ENCODE assay signal across 1 cellular context in the genomic region with DNA sequence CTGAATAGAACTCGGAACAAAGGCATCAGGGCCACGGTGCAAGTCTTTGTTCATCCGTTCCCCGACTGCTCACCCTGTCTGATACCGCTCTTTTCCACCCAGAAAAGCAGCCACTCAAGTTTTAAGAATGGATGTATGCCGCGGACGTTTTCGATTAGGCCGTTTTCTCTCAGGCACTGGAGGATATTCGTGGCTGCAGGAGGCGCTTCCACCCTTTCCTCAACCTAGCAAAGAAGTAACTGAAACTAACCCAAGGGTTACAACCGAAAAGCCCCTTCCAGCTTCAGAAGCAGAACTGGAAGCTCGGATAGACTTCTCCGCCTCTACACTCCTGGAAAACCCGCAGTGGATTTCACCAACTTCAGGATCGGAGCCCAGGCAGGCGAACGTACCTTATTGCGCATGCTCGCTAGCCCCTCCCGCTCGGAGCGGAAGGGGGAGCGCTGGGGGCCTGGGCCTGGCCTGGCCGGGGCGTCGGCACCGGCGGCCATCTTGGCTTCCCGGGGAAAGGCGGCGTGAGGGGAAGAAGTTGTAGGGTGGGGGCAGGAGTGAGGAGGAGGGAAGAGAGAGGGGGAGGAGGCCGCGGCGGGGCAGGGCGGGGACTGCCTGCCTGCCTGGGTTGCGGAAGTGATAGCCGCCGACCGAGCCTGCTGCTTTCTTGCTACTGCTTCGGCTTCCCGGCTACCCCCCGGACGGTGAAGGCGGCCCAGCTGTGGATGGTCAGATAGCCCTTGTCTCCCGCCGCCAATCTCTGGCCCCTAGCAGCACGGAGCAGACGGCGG.
TF ChIP-seq lines count a peak whose summit lies in the region.

A gene (plus strand): TSS at position 619 of the 782 bp plus-strand sequence. CDS start 191 bp downstream, outside the sequence.

TF ChIP-seq in HepG2, 621 proteins besides CTCF, POLR2A, EP300 and RAD21 (continued from another document and continues in another):
- TF ChIP-seq, protein P1, sequence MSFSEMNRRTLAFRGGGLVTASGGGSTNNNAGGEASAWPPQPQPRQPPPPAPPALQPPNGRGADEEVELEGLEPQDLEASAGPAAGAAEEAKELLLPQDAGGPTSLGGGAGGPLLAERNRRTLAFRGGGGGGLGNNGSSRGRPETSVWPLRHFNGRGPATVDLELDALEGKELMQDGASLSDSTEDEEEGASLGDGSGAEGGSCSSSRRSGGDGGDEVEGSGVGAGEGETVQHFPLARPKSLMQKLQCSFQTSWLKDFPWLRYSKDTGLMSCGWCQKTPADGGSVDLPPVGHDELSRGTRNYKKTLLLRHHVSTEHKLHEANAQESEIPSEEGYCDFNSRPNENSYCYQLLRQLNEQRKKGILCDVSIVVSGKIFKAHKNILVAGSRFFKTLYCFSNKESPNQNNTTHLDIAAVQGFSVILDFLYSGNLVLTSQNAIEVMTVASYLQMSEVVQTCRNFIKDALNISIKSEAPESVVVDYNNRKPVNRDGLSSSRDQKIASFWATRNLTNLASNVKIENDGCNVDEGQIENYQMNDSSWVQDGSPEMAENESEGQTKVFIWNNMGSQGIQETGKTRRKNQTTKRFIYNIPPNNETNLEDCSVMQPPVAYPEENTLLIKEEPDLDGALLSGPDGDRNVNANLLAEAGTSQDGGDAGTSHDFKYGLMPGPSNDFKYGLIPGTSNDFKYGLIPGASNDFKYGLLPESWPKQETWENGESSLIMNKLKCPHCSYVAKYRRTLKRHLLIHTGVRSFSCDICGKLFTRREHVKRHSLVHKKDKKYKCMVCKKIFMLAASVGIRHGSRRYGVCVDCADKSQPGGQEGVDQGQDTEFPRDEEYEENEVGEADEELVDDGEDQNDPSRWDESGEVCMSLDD (CRISPR knock-in tag; IDR thresholded peaks at IDR 0.05; ENCODE audit: borderline replicate concordance): no peak
- TF ChIP-seq REPIN1 (CRISPR knock-in tag; IDR thresholded peaks at IDR 0.05; ENCODE audit: borderline replicate concordance, low read depth) (peak; percentile 97), RELA (CRISPR knock-in tag; IDR thresholded peaks at IDR 0.05) (peak; percentile 94; the same call in 1 of the 2 replicates), MEIS2 (CRISPR knock-in tag; IDR thresholded peaks at IDR 0.05) (peak; percentile 38; the same call in 1 of the 2 replicates), HMG20A (CRISPR knock-in tag; IDR thresholded peaks at IDR 0.05; ENCODE audit: borderline replicate concordance) (peak; percentile 63), SRSF1 (optimal IDR thresholded peaks at IDR 0.05; ENCODE audit: low read depth, low read length) (peak; percentile 94), IKZF4 (CRISPR knock-in tag; IDR thresholded peaks at IDR 0.05; ENCODE audit: borderline replicate concordance, low read depth, not compliant biosample characterization) (peak; percentile 69), MXI1 (IDR thresholded peaks at IDR 0.05; ENCODE audit: borderline replicate concordance, low read depth, low read length) (peak; percentile 66; the same call in 1 of the 3 replicates), SIX4 (CRISPR knock-in tag; IDR thresholded peaks at IDR 0.05) (peak; percentile 74), ATF7 (IDR thresholded peaks at IDR 0.05) (no peak), ATF7 (CRISPR knock-in tag; IDR thresholded peaks at IDR 0.05) (no peak), CCDC6 (CRISPR knock-in tag; IDR thresholded peaks at IDR 0.05) (peak; percentile 99), ZNF34 (CRISPR knock-in tag; IDR thresholded peaks at IDR 0.05; ENCODE audit: borderline replicate concordance) (no peak), AGO1 (IDR thresholded peaks at IDR 0.05; ENCODE audit: low read depth, low read length, poor library complexity, severe bottlenecking) (peak; percentile 12), NFE2 (CRISPR knock-in tag; IDR thresholded peaks at IDR 0.05) (no peak), SMARCE1 (IDR thresholded peaks at IDR 0.05; ENCODE audit: borderline replicate concordance) (no peak), ZNF790 (CRISPR knock-in tag; IDR thresholded peaks at IDR 0.05; ENCODE audit: borderline replicate concordance) (0 out of 2 replicates have a peak, but pooled peaks have one; percentile 61), ZSCAN31 (CRISPR knock-in tag; IDR thresholded peaks at IDR 0.05; ENCODE audit: low read depth) (0 out of 2 replicates have a peak, but pooled peaks have one; percentile 53), NR3C1 (CRISPR knock-in tag; IDR thresholded peaks at IDR 0.05) (no peak), GLI4 (CRISPR knock-in tag; IDR thresholded peaks at IDR 0.05; ENCODE audit: borderline replicate concordance) (no peak), HNRNPLL (IDR thresholded peaks at IDR 0.05; ENCODE audit: low read depth, low read length, poor library complexity, severe bottlenecking) (peak; percentile 81), PITX1 (CRISPR knock-in tag; IDR thresholded peaks at IDR 0.05) (peak; percentile 93), ZNF720 (CRISPR knock-in tag; IDR thresholded peaks at IDR 0.05) (no peak), RFX3 (CRISPR knock-in tag; IDR thresholded peaks at IDR 0.05) (no peak; the same call in 1 of the 2 replicates), NKX3-1 (CRISPR knock-in tag; IDR thresholded peaks at IDR 0.05) (peak; percentile 89; the same call in 1 of the 2 replicates), ZNF557 (CRISPR knock-in tag; IDR thresholded peaks at IDR 0.05) (no peak), RORA (CRISPR knock-in tag; IDR thresholded peaks at IDR 0.05) (no peak), CBFB (CRISPR knock-in tag; IDR thresholded peaks at IDR 0.05) (peak; percentile 86), CHD2 (IDR thresholded peaks at IDR 0.05; ENCODE audit: low read depth, low read length) (peak; percentile 51; the same call in 1 of the 2 replicates), HDAC1 (CRISPR knock-in tag; IDR thresholded peaks at IDR 0.05) (peak; percentile 61), CHCHD3 (CRISPR knock-in tag; IDR thresholded peaks at IDR 0.05) (no peak), ZNF674 (CRISPR knock-in tag; IDR thresholded peaks at IDR 0.05; ENCODE audit: low read depth) (peak; percentile 54; the same call in 1 of the 2 replicates), ZNF543 (CRISPR knock-in tag; IDR thresholded peaks at IDR 0.05) (no peak; the same call in 1 of the 2 replicates)
- TF ChIP-seq, protein P2, sequence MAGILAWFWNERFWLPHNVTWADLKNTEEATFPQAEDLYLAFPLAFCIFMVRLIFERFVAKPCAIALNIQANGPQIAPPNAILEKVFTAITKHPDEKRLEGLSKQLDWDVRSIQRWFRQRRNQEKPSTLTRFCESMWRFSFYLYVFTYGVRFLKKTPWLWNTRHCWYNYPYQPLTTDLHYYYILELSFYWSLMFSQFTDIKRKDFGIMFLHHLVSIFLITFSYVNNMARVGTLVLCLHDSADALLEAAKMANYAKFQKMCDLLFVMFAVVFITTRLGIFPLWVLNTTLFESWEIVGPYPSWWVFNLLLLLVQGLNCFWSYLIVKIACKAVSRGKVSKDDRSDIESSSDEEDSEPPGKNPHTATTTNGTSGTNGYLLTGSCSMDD (CRISPR knock-in tag; IDR thresholded peaks at IDR 0.05): no peak
- TF ChIP-seq, protein P3, sequence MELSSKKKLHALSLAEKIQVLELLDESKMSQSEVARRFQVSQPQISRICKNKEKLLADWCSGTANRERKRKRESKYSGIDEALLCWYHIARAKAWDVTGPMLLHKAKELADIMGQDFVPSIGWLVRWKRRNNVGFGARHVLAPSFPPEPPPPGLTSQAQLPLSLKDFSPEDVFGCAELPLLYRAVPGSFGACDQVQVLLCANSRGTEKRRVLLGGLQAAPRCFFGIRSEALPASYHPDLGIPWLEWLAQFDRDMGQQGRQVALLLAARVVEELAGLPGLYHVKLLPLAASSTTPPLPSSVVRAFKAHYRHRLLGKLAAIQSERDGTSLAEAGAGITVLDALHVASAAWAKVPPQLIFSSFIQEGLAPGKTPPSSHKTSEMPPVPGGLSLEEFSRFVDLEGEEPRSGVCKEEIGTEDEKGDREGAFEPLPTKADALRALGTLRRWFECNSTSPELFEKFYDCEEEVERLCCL (CRISPR knock-in tag; IDR thresholded peaks at IDR 0.05; ENCODE audit: borderline replicate concordance): peak; percentile 91
- TF ChIP-seq, protein P4, sequence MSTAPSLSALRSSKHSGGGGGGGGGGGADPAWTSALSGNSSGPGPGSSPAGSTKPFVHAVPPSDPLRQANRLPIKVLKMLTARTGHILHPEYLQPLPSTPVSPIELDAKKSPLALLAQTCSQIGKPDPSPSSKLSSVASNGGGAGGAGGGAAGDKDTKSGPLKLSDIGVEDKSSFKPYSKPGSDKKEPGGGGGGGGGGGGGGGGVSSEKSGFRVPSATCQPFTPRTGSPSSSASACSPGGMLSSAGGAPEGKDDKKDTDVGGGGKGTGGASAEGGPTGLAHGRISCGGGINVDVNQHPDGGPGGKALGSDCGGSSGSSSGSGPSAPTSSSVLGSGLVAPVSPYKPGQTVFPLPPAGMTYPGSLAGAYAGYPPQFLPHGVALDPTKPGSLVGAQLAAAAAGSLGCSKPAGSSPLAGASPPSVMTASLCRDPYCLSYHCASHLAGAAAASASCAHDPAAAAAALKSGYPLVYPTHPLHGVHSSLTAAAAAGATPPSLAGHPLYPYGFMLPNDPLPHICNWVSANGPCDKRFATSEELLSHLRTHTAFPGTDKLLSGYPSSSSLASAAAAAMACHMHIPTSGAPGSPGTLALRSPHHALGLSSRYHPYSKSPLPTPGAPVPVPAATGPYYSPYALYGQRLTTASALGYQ (CRISPR knock-in tag; IDR thresholded peaks at IDR 0.05): no peak; the same call in 1 of the 2 replicates
- TF ChIP-seq, protein P5, sequence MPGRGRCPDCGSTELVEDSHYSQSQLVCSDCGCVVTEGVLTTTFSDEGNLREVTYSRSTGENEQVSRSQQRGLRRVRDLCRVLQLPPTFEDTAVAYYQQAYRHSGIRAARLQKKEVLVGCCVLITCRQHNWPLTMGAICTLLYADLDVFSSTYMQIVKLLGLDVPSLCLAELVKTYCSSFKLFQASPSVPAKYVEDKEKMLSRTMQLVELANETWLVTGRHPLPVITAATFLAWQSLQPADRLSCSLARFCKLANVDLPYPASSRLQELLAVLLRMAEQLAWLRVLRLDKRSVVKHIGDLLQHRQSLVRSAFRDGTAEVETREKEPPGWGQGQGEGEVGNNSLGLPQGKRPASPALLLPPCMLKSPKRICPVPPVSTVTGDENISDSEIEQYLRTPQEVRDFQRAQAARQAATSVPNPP (CRISPR knock-in tag; IDR thresholded peaks at IDR 0.05): peak; percentile 62; the same call in 1 of the 2 replicates
- TF ChIP-seq, protein P6, sequence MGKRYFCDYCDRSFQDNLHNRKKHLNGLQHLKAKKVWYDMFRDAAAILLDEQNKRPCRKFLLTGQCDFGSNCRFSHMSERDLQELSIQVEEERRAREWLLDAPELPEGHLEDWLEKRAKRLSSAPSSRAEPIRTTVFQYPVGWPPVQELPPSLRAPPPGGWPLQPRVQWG (CRISPR knock-in tag; IDR thresholded peaks at IDR 0.05; ENCODE audit: borderline replicate concordance, low read depth): no peak
- TF ChIP-seq, protein P7, sequence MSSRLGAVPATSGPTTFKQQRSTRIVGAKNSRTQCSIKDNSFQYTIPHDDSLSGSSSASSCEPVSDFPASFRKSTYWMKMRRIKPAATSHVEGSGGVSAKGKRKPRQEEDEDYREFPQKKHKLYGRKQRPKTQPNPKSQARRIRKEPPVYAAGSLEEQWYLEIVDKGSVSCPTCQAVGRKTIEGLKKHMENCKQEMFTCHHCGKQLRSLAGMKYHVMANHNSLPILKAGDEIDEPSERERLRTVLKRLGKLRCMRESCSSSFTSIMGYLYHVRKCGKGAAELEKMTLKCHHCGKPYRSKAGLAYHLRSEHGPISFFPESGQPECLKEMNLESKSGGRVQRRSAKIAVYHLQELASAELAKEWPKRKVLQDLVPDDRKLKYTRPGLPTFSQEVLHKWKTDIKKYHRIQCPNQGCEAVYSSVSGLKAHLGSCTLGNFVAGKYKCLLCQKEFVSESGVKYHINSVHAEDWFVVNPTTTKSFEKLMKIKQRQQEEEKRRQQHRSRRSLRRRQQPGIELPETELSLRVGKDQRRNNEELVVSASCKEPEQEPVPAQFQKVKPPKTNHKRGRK (CRISPR knock-in tag; IDR thresholded peaks at IDR 0.05): no peak
- TF ChIP-seq, protein P8, sequence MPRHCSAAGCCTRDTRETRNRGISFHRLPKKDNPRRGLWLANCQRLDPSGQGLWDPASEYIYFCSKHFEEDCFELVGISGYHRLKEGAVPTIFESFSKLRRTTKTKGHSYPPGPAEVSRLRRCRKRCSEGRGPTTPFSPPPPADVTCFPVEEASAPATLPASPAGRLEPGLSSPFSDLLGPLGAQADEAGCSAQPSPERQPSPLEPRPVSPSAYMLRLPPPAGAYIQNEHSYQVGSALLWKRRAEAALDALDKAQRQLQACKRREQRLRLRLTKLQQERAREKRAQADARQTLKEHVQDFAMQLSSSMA (CRISPR knock-in tag; IDR thresholded peaks at IDR 0.05): 0 out of 2 replicates have a peak, but pooled peaks have one; percentile 47
- TF ChIP-seq, protein P9, sequence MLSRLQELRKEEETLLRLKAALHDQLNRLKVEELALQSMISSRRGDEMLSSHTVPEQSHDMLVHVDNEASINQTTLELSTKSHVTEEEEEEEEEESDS (CRISPR knock-in tag; IDR thresholded peaks at IDR 0.05; ENCODE audit: borderline replicate concordance): no peak
- TF ChIP-seq, protein P10, sequence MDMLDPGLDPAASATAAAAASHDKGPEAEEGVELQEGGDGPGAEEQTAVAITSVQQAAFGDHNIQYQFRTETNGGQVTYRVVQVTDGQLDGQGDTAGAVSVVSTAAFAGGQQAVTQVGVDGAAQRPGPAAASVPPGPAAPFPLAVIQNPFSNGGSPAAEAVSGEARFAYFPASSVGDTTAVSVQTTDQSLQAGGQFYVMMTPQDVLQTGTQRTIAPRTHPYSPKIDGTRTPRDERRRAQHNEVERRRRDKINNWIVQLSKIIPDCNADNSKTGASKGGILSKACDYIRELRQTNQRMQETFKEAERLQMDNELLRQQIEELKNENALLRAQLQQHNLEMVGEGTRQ (IDR thresholded peaks at IDR 0.05; ENCODE audit: low read depth, low read length): no peak
- TF ChIP-seq, protein P10 (CRISPR knock-in tag; IDR thresholded peaks at IDR 0.05; ENCODE audit: borderline replicate concordance): peak; percentile 52; the same call in 1 of the 2 replicates
- TF ChIP-seq, protein P11, sequence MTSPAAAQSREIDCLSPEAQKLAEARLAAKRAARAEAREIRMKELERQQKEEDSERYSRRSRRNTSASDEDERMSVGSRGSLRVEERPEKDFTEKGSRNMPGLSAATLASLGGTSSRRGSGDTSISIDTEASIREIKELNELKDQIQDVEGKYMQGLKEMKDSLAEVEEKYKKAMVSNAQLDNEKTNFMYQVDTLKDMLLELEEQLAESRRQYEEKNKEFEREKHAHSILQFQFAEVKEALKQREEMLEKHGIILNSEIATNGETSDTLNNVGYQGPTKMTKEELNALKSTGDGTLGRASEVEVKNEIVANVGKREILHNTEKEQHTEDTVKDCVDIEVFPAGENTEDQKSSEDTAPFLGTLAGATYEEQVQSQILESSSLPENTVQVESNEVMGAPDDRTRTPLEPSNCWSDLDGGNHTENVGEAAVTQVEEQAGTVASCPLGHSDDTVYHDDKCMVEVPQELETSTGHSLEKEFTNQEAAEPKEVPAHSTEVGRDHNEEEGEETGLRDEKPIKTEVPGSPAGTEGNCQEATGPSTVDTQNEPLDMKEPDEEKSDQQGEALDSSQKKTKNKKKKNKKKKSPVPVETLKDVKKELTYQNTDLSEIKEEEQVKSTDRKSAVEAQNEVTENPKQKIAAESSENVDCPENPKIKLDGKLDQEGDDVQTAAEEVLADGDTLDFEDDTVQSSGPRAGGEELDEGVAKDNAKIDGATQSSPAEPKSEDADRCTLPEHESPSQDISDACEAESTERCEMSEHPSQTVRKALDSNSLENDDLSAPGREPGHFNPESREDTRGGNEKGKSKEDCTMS (CRISPR knock-in tag; conservative IDR thresholded peaks at IDR 0.05): no peak
